ENCODE assay signal across 26 cellular contexts in the genomic region with DNA sequence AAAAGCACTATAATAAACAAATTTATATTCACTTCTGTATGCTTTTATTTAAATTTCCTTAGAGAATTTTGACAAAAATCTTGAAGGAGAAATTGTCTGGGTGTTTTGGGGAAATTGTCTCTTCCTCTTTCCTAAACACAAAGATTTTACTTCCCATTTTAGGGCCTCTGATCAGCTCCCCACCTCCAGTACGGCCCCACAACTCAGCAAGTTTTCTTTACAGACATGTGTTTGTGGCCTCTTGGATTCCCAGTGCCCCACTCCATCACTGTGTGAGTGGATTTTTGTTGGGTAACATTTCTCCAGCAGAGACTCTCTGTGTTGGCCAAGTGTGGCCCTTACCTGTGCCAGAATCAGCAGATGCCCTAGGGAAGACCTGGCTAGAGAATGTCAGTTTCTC.
"Had no signal": no experiment of that assay in that cellular context is flagged by ENCODE, and none has a peak within 500 bp of the region (broad histone marks: within the 10 kb centered on the region; RNA-seq: fewer than 3 reads in every experiment).

No MANE protein-coding gene starts in this region.

- ATAC-seq: activated naive CD8-positive, alpha-beta T cell treated with anti-CD3 and anti-CD28 coated beads, Interleukin-2, amount 50 U/mL, for 24 hours; left lobe of liver; lower lobe of right lung; stimulated activated naive B cell treated with anti-CD40 and anti-IgM and Interleukin-4, amounts not matched to agents 10 μg/mL and 1 μg/mL and 100 μg/mL, for 72 hours had no signal

- H3K4me1 ChIP-seq: lower lobe of right lung, sigmoid colon, transverse colon, uterus had no signal

- H3K27ac ChIP-seq: hepatocyte, lower lobe of right lung, sigmoid colon, transverse colon, uterus had no signal

- H3K4me3 ChIP-seq: hepatocyte, lower lobe of right lung, sigmoid colon, smooth muscle cell, transverse colon, uterus had no signal

- H3K36me3 ChIP-seq: lower lobe of right lung, sigmoid colon, transverse colon, uterus had no signal

- DNase-seq: activated CD4-positive, alpha-beta T cell treated with anti-CD3 and anti-CD28 coated beads for 4 hours; activated CD4-positive, alpha-beta T cell treated with anti-CD3 and anti-CD28 coated beads, Interleukin-2, amount 50 U/mL, for 48 hours; activated CD4-positive, CD25-positive, alpha-beta regulatory T cell; activated effector memory CD4-positive, alpha-beta T cell treated with anti-CD3 and anti-CD28 coated beads, Interleukin-2, amount 50 U/mL, for 16 hours; activated naive CD4-positive, alpha-beta T cell treated with anti-CD3 and anti-CD28 coated beads, Interleukin-2, amount 10 ng/mL, durations not matched to agents 7 days and 5 days; activated naive CD8-positive, alpha-beta T cell treated with anti-CD3 and anti-CD28 coated beads, Interleukin-2, amount 50 U/mL, for 24 hours; dermis blood vessel endothelial cell; effector CD8-positive, alpha-beta T cell; erythroblast; foreskin fibroblast; glutamatergic neuron; immature natural killer cell; lower lobe of right lung; naive B cell; occipital lobe; posterior cingulate gyrus; sigmoid colon; stimulated activated CD4-positive, alpha-beta T cell treated with anti-CD3 and anti-CD28 coated beads, Interleukin-15, amount 100 ng/mL, for 24 hours; stimulated activated CD8-positive, alpha-beta memory T cell treated with anti-CD3 and anti-CD28 coated beads, Interleukin-4, amount 100 ng/mL, for 48 hours; stimulated activated naive B cell treated with anti-CD40 and anti-IgM and Interleukin-4, amounts not matched to agents 10 μg/mL and 1 μg/mL and 100 μg/mL, for 72 hours; T1000; transverse colon; uterus had no signal

- H3K27me3 ChIP-seq: hepatocyte, sigmoid colon, transverse colon, uterus had no signal

- H3K9me3 ChIP-seq: uterus had no signal
